In genomic region chr1:25030674-25031589, GRCh38 we compare ENCODE assay signal across 7 cellular contexts.
DNase-seq lines count a peak whose midpoint lies in the region; ATAC-seq and TF ChIP-seq lines count a peak whose summit lies in the region.

No MANE protein-coding gene starts in this region.

- peaks cover 0 to 62% of the 10 kb centered on the region in 2 donors for H3K4me1 Mint-ChIP-seq in natural killer cell

- H3K36me3 Mint-ChIP-seq in natural killer cell = no peaks in the 10 kb centered on the region

- no peaks in the 10 kb centered on the region for H3K27me3 Mint-ChIP-seq in natural killer cell (ENCODE audit: low read depth in 2 of 2)

- ATAC-seq in GM19351 (IDR thresholded peaks at IDR 0.05; ENCODE audit: unreplicated experiment) (peak; percentile 52), HG03442 (IDR thresholded peaks at IDR 0.05; ENCODE audit: unreplicated experiment) (peak; percentile 36), natural killer cell (peak; percentile 55 to 58 (median 55))

- peak overlapping the region; percentile 91 for H3K4me3 Mint-ChIP-seq in natural killer cell

- no peak for TF ChIP-seq CTCF in natural killer cell (IDR thresholded peaks at IDR 0.05)

- intact Hi-C loops in natural killer cell (cut with micrococcal nuclease) = loop anchor here (5.0 kb wide), 1 partner anchor 39 kb away; no protein-coding TSS in a partner anchor

- peak; percentile 65 to 71 for DNase-seq in activated CD8-positive, alpha-beta memory T cell treated with anti-CD3 and anti-CD28 coated beads for 4 hours (ENCODE audit: low read depth in 2 of 2)
- DNase-seq in natural killer cell (peak; percentile 71), hepatic stellate cell (ENCODE audit: low spot score) (no peak), NCI-H2171 treated with DMSO at 0.1 percent for 48 hours (lab: John Stamatoyannopoulos, UW) (no peak), cerebellum (ENCODE audit: low spot score) (no peak)

- H3K9me3 Mint-ChIP-seq in natural killer cell = no peaks in the 10 kb centered on the region

- no peak overlapping the region for H3K27ac Mint-ChIP-seq in natural killer cell

Comparison
In these comparisons a context has a peak if more than half of its experiments do, and no peak if none do; other contexts are left out.
1. DNase-seq: peak in activated CD8-positive, alpha-beta memory T cell treated with anti-CD3 and anti-CD28 coated beads for 4 hours (2 of 2) and natural killer cell (single experiment); none in hepatic stellate cell (single experiment), NCI-H2171 treated with DMSO at 0.1 percent for 48 hours (single experiment) and cerebellum (single experiment).
2. Peak in every context shown above with its lines, with median percentiles within 50 percentile points of each other: ATAC-seq.